Comparison of ENCODE assay signal across 11 cellular contexts in the genomic region with DNA sequence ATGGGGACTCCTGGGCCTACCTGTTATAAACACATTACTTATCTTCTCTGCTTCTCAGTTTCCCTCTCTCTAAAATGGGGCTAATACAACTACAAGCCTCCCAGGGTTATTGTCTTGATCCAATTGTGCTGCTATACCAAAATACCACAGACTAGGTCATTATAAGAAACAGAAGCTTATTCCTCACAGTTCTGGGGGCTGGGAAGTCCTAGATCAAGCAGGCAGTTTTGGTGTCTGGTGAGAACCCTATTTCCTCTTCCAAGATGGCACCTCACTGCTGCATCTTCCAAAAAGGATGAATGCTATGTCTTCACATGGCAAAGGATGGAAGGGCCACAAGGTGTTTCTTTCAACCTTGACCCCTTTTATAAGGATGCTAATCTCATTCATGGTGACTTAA.
"Had no signal": no experiment of that assay in that cellular context is flagged by ENCODE, and none has a peak within 500 bp of the region (broad histone marks: within the 10 kb centered on the region; RNA-seq: fewer than 3 reads in every experiment).

No MANE protein-coding gene starts in this region.

- H3K27ac ChIP-seq: GM23248 had no signal

- H3K4me1 ChIP-seq: HAP-1 had no signal

- DNase-seq: GM23248, GOT3, H7, H9, HCEC 1CT, HFFc6 had no signal

- H3K9me3 ChIP-seq: HAP-1 had no signal

- ATAC-seq: GM23338, HCT116 had no signal

- H2AFZ ChIP-seq: GM23248, GM23338 had no signal

- FAIRE-seq: H1, H54 had no signal

- H3K36me3 ChIP-seq: HAP-1 had no signal

- H3K9ac ChIP-seq: GM23248 had no signal

- H3K4me3 ChIP-seq: GM23248, GM23338, HAP-1 had no signal

- H3K4me2 ChIP-seq: GM23338 had no signal
